ENCODE assay signal across 22 cellular contexts in genomic region chr2:225006730-225007129, GRCh38. TPM values are rescaled to one million over a fixed set of nuclear protein-coding genes. Genes with fewer than 3 reads are reported as not detected.
DNase-seq lines count a peak whose midpoint lies in the region; ATAC-seq, FAIRE-seq and TF ChIP-seq lines count a peak whose summit lies in the region.
"Had no signal": no experiment of that assay in that cellular context is flagged by ENCODE, and none has a peak within 500 bp of the region (broad histone marks: within the 10 kb centered on the region; RNA-seq: fewer than 3 reads in every experiment).

No MANE protein-coding gene starts in this region.

- RAD21 ChIA-PET in GM12878 (lab: Charles Lee; ENCODE audit: unreplicated experiment) = interaction anchor here (1.4 to 6.1 kb wide), 3 partner anchors 9 to 33 kb away, joined by 4 to 47 read pairs (median 5); partner anchors contain the start of gene DOCK10

- H3K36me3 ChIP-seq in Loucy (ENCODE audit: insufficient read depth, low read length) (no peaks in the 10 kb centered on the region), GM12878 (ENCODE audit: control insufficient read depth in 2 of 2, insufficient read depth in 2 of 2, low read length in 1 of 2) (no peaks in the 10 kb centered on the region; a peak in 2 of 4 replicates), body of pancreas (replicated peaks in 1 of 2; ENCODE audit: insufficient read depth in 1 of 2, low read depth in 2 of 2) (no peaks in the 10 kb centered on the region)
- H3K36me3 ChIP-seq: SJSA1 had no signal

- H3K4me2 ChIP-seq in Loucy (ENCODE audit: low read depth, low read length, poor library complexity, severe bottlenecking) (peak overlapping the region; percentile 18), GM12878 (ENCODE audit: control insufficient read depth, insufficient read depth) (peak overlapping the region; percentile 14; the same call in 1 of the 2 replicates)

- no peaks in the 10 kb centered on the region for H3F3A ChIP-seq in Loucy (ENCODE audit: low read depth)

- H4K20me1 ChIP-seq in Loucy (ENCODE audit: insufficient read depth, low read length, poor library complexity, severe bottlenecking) (peaks cover 5% of the 10 kb centered on the region), GM12878 (ENCODE audit: control insufficient read depth, insufficient read depth) (no peaks in the 10 kb centered on the region)

- H3K4me3 Mint-ChIP-seq in activated CD8-positive, alpha-beta memory T cell treated with anti-CD3 and anti-CD28 coated beads, Interleukin-2, amount 10 ng/mL, durations not matched to agents 7 days and 5 days = no peak overlapping the region
- H3K4me3 Mint-ChIP-seq: mesothelial cell of epicardium, WTC11 had no signal

- H3K79me2 ChIP-seq in Loucy (ENCODE audit: insufficient read depth, low read length) (peaks cover 36% of the 10 kb centered on the region; the same call in 1 of the 2 replicates), GM12878 (ENCODE audit: control insufficient read depth, insufficient read depth, low read length) (peaks cover 66% of the 10 kb centered on the region)

- peak overlapping the region; percentile 37 for H3K27ac Mint-ChIP-seq in activated CD8-positive, alpha-beta memory T cell treated with anti-CD3 and anti-CD28 coated beads, Interleukin-2, amount 10 ng/mL, durations not matched to agents 7 days and 5 days
- H3K27ac Mint-ChIP-seq: mesothelial cell of epicardium, WTC11 had no signal

- no peak for TF ChIP-seq RAD21 in GM12878 (IDR thresholded peaks at IDR 0.05; ENCODE audit: insufficient read depth, low read depth, low read length)

- no peak overlapping the region for H2AFZ ChIP-seq in Loucy (ENCODE audit: low read length)
- no peak overlapping the region for H2AFZ ChIP-seq in GM12878 (ENCODE audit: control insufficient read depth, low read depth, low read length)

- ATAC-seq in activated CD8-positive, alpha-beta memory T cell treated with anti-CD3 and anti-CD28 coated beads, Interleukin-2, amount 10 ng/mL, durations not matched to agents 7 days and 5 days = no peak
- no peak for ATAC-seq in GM12878
- no peak for ATAC-seq in body of pancreas
- ATAC-seq in HG03108 (IDR thresholded peaks at IDR 0.05; ENCODE audit: unreplicated experiment) = no peak
- no peak for ATAC-seq in GM18873 (IDR thresholded peaks at IDR 0.05; ENCODE audit: low FRiP score, unreplicated experiment)
- ATAC-seq: K562, left colon, sciatic nerve, WTC11 had no signal

- SMC1A ChIA-PET in GM12878 (lab: Charles Lee; ENCODE audit: uncharacterized antibody, unreplicated experiment) = interaction anchor here (1.0 to 1.4 kb wide), 6 partner anchors 8 to 112 kb away, joined by 3 to 5 read pairs (median 4); no protein-coding TSS in a partner anchor

- BruUV-seq in GM12878 (replicated peaks; lab: Mats Ljungman, UMichigan) = no TSS peak

- 96% methylated on average over 2 of the region's 2 CpGs for WGBS in GM12878 (ENCODE audit: insufficient coverage, insufficient replicate concordance, low lambda C conversion rate, missing lambda C conversion rate)
- 40 to 53% methylated on average over 2 of the region's 2 CpGs for WGBS in body of pancreas, 2 donors

- no peaks in the 10 kb centered on the region for H3K9me2 ChIP-seq in Loucy (replicated peaks; ENCODE audit: low read depth, low read length)

- DNase-seq in activated CD8-positive, alpha-beta memory T cell treated with anti-CD3 and anti-CD28 coated beads, Interleukin-2, amount 10 ng/mL, durations not matched to agents 7 days and 5 days = no peak
- no peak for DNase-seq in activated CD8-positive, alpha-beta memory T cell treated with anti-CD3 and anti-CD28 coated beads, Interleukin-2, amount 50 U/mL, for 4 hours
- DNase-seq in GM12878 (ENCODE audit: low read depth, low spot score) = no peak
- DNase-seq in renal cortical epithelial cell (ENCODE audit: low read depth) = peak; percentile 8
- no peak for DNase-seq in body of pancreas
- DNase-seq: activated effector memory CD4-positive, alpha-beta T cell treated with anti-CD3 and anti-CD28 coated beads, Interleukin-2, amount 50 U/mL, for 16 hours; GF-D8; glutamatergic neuron; GOT3; left colon; NCI-H1694; NCI-H748 treated with DMSO at 0.1 percent for 48 hours; stimulated activated CD4-positive, alpha-beta T cell treated with anti-CD3 and anti-CD28 coated beads, Interleukin-15, amount 100 ng/mL, for 24 hours; testis had no signal

- POLR2A ChIA-PET in GM12878 (lab: Charles Lee) = interaction anchor here (2.9 kb wide), 1 partner anchor 32 kb away, joined by 8 read pairs; no protein-coding TSS in a partner anchor

- H3K9me3 ChIP-seq in Loucy (ENCODE audit: insufficient read depth, low read depth, low read length) (no peaks in the 10 kb centered on the region), GM12878 (replicated peaks; ENCODE audit: control insufficient read depth, insufficient read depth, low read length) (no peaks in the 10 kb centered on the region), body of pancreas (no peaks in the 10 kb centered on the region)
- H3K9me3 ChIP-seq: SJSA1, testis had no signal

- H3K4me1 ChIP-seq in Loucy (ENCODE audit: insufficient read depth, low read length, poor library complexity, severe bottlenecking) = peaks cover 39% of the 10 kb centered on the region
- peaks cover 30% of the 10 kb centered on the region for H3K4me1 ChIP-seq in GM12878 (ENCODE audit: control insufficient read depth, insufficient read depth, low read length)
- no peaks in the 10 kb centered on the region for H3K4me1 ChIP-seq in body of pancreas
- H3K4me1 ChIP-seq: testis had no signal

- intact Hi-C loops in GM12878 (cut with micrococcal nuclease; ENCODE audit: unreplicated experiment) (loop anchor here (5.0 to 10.0 kb wide), 2 partner anchors 202 to 649 kb away; no protein-coding TSS in a partner anchor), body of pancreas (cut with DNase I) (no loop called here)

- FAIRE-seq in GM12878 (lab: Jason Lieb, UNC) = no peak
- FAIRE-seq: K562 had no signal

- CTCF ChIA-PET in activated CD8-positive, alpha-beta memory T cell treated with anti-CD3 and anti-CD28 coated beads, Interleukin-2, amount 10 ng/mL, durations not matched to agents 7 days and 5 days (lab: Charles Lee) = no interaction called here
- CTCF ChIA-PET in GM12878 (lab: Yijun Ruan, JAX) = interaction anchor here (1.0 to 10.1 kb wide), 4 partner anchors 24 to 75 kb away, joined by 3 to 118 read pairs (median 3); no protein-coding TSS in a partner anchor

- peaks cover 19% of the 10 kb centered on the region for H3K36me3 Mint-ChIP-seq in activated CD8-positive, alpha-beta memory T cell treated with anti-CD3 and anti-CD28 coated beads, Interleukin-2, amount 10 ng/mL, durations not matched to agents 7 days and 5 days
- H3K36me3 Mint-ChIP-seq: mesothelial cell of epicardium, WTC11 had no signal

- H3K27me3 Mint-ChIP-seq in activated CD8-positive, alpha-beta memory T cell treated with anti-CD3 and anti-CD28 coated beads, Interleukin-2, amount 10 ng/mL, durations not matched to agents 7 days and 5 days = no peaks in the 10 kb centered on the region

- H3K4me1 Mint-ChIP-seq in activated CD8-positive, alpha-beta memory T cell treated with anti-CD3 and anti-CD28 coated beads, Interleukin-2, amount 10 ng/mL, durations not matched to agents 7 days and 5 days = peaks cover 83% of the 10 kb centered on the region
- H3K4me1 Mint-ChIP-seq: mesothelial cell of epicardium had no signal

- H3K27ac ChIP-seq in GM12878 (ENCODE audit: control insufficient read depth, insufficient read depth) (peak overlapping the region; percentile 28; the same call in 1 of the 2 replicates), body of pancreas (no peak overlapping the region)
- H3K27ac ChIP-seq: SJSA1, testis had no signal

- TF ChIP-seq EP300 in GM12878 (IDR thresholded peaks at IDR 0.05; ENCODE audit: borderline replicate concordance in 1 of 2, control insufficient read depth in 1 of 2, low read depth in 2 of 2, low read length in 2 of 2) = no peak

- TF ChIP-seq CTCF in Loucy (conservative IDR thresholded peaks at IDR 0.05; ENCODE audit: low read length) (no peak), GM12878 (IDR thresholded peaks at IDR 0.05 in 2 of 3, conservative IDR thresholded peaks at IDR 0.05 in 1 of 3; ENCODE audit: control insufficient read depth in 2 of 3, extremely low read depth in 1 of 3, insufficient read depth in 1 of 3, low read depth in 3 of 3, low read length in 3 of 3) (no peak), body of pancreas (IDR thresholded peaks at IDR 0.05) (no peak)

- TF ChIP-seq POLR2A in GM12878 (IDR thresholded peaks at IDR 0.05; ENCODE audit: low read depth, low read length) (no peak), body of pancreas (IDR thresholded peaks at IDR 0.05) (no peak)

- H3K9ac ChIP-seq in Loucy (ENCODE audit: low read depth, low read length, poor library complexity, severe bottlenecking) = no peak overlapping the region
- no peak overlapping the region for H3K9ac ChIP-seq in GM12878 (ENCODE audit: control insufficient read depth, insufficient read depth, low read length)

- no peak overlapping the region for H3K4me3 ChIP-seq in Loucy (ENCODE audit: low read length, poor library complexity, severe bottlenecking)
- no peak overlapping the region for H3K4me3 ChIP-seq in GM12878
- H3K4me3 ChIP-seq in body of pancreas = no peak overlapping the region
- H3K4me3 ChIP-seq: K562, SJSA1, testis had no signal

- in situ Hi-C loops in GM12878 (cut with MboI) = loop anchor here (10.0 to 25.0 kb wide), 2 partner anchors 644 to 658 kb away; no protein-coding TSS in a partner anchor

- no peaks in the 10 kb centered on the region for H3K9me3 Mint-ChIP-seq in activated CD8-positive, alpha-beta memory T cell treated with anti-CD3 and anti-CD28 coated beads, Interleukin-2, amount 10 ng/mL, durations not matched to agents 7 days and 5 days (ENCODE audit: low read depth)
- H3K9me3 Mint-ChIP-seq: mesothelial cell of epicardium, WTC11 had no signal

- H3K27me3 ChIP-seq in Loucy (ENCODE audit: insufficient read depth, low read length, poor library complexity, severe bottlenecking) (no peaks in the 10 kb centered on the region), GM12878 (replicated peaks in 1 of 2; ENCODE audit: control insufficient read depth in 2 of 2, insufficient read depth in 2 of 2, low read length in 1 of 2) (no peaks in the 10 kb centered on the region), body of pancreas (no peaks in the 10 kb centered on the region)
- H3K27me3 ChIP-seq: SJSA1, testis had no signal

RNA-seq across cellular contexts. Expression of gene DOCK10, which starts 35.5 kb away (rescaled TPM):
- 100 to 1,000 TPM; 251 to 271 TPM for total RNA-seq in activated CD8-positive, alpha-beta memory T cell treated with anti-CD3 and anti-CD28 coated beads, Interleukin-2, amount 10 ng/mL, durations not matched to agents 7 days and 5 days
- 386 and 419 TPM in 2 replicates for total RNA-seq in GM12878 (2013; cell fraction: nucleolus; rRNA removed)
- total RNA-seq in GM12878 (2014; rRNA removed) (91.7 and 97.4 TPM in 2 replicates), GM12878 (2014; rRNA removed; fragmentation: Illumina TruSeq; extraction: Trizol) (104 and 105 TPM in 2 replicates), GM12878 (2021) (81.5 and 90.8 TPM in 2 replicates), renal cortical epithelial cell (1.7 and 2.5 TPM in 2 replicates), body of pancreas (1 to 10 TPM; 2.0 to 3.4 TPM)
- polyA plus RNA-seq in GM12878 (2011; ENCODE audit: low read depth) = 21.0 TPM
- polyA plus RNA-seq in GM12878 (2011; rRNA removed) (120 and 130 TPM in 2 replicates), GM12878 (2014; fragmentation: Illumina TruSeq; extraction: Trizol) (81.5 and 109 TPM in 2 replicates), GM12878 (2014; fragmentation: Nextera tagmentation; extraction: Ambion mirVana) (10 to 100 TPM; 16.9 to 17.8 TPM), GM12878 (2014; rRNA removed) (73.2 and 80.1 TPM in 2 replicates), GM12878 (2016; fragmentation: Nextera tagmentation; extraction: Ambion mirVana) (10 to 100 TPM; 31.0 to 37.5 TPM)
- 58.3 and 79.4 TPM in 2 replicates for polyA plus RNA-seq in GM12878 (2011; cell fraction: cytosol; rRNA removed)
- polyA plus RNA-seq in GM12878 (2011; cell fraction: nucleus; rRNA removed) = 189 and 242 TPM in 2 replicates
- 32.8 and 44.7 TPM in 2 replicates for polyA plus RNA-seq in GM12878 (2012)
- polyA minus RNA-seq in GM12878 (2011; rRNA and poly(A)+ RNA removed) = 237 and 253 TPM in 2 replicates
- 44.0 and 57.5 TPM in 2 replicates for polyA minus RNA-seq in GM12878 (2011; cell fraction: cytosol; rRNA and poly(A)+ RNA removed)
- polyA minus RNA-seq in GM12878 (2011; cell fraction: nucleus; rRNA and poly(A)+ RNA removed) = 159 and 286 TPM in 2 replicates

Comparison
In these comparisons a context has a peak if more than half of its experiments do, and no peak if none do; other contexts are left out.
1. RNA of gene DOCK10, which starts 35.5 kb away (total RNA-seq): 251 to 271 TPM in activated CD8-positive, alpha-beta memory T cell treated with anti-CD3 and anti-CD28 coated beads, Interleukin-2, amount 10 ng/mL, durations not matched to agents 7 days and 5 days and 81.5 to 419 TPM in GM12878; 2.0 to 3.4 TPM in body of pancreas and 1.7 to 2.5 TPM in renal cortical epithelial cell; every median in the first group is over 10 times any median in the second.